29 cellular contexts compared by ENCODE assay signal in the genomic region with DNA sequence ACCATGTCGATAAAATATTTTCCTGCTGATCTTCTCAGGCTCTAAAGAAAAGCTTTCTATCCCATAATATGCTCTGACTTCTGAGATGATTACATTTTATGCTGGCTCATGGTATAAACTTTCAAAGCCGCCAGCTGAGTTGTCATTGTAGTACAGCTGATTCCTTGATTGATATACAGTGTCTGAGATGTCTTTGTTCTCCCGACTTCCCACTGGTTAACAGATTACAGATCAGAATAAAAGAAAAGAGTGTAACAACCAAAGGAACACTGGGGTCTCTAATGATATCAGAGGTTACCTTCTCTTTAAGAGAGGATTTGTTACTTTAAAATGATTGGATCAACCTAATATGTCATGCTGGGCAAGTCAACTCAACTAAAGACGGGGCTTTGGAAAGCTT.
"Had no signal": no experiment of that assay in that cellular context is flagged by ENCODE, and none has a peak within 500 bp of the region (broad histone marks: within the 10 kb centered on the region; RNA-seq: fewer than 3 reads in every experiment).

No MANE protein-coding gene starts in this region.

- DNase-seq: activated CD4-positive, alpha-beta T cell treated with anti-CD3 and anti-CD28 coated beads for 1 hour; activated CD4-positive, alpha-beta T cell treated with anti-CD3 and anti-CD28 coated beads for 48 hours; activated CD4-positive, CD25-positive, alpha-beta regulatory T cell; activated CD8-positive, alpha-beta T cell treated with anti-CD3 and anti-CD28 coated beads for 36 hours; activated gamma-delta T cell; activated naive CD4-positive, alpha-beta T cell treated with anti-CD3 and anti-CD28 coated beads for 36 hours; activated T-cell treated with anti-CD3 and anti-CD28 coated beads, Interleukin-2, amount 50 U/mL, for 1 hour; activated T-cell treated with anti-CD3 and anti-CD28 coated beads, Interleukin-2, amount 50 U/mL, for 72 hours; anterior cingulate cortex; caudate nucleus; cerebellar nuclear complex; Kasumi-1; KG1; MG63; NCI-H1048; NCI-H1105 treated with DMSO at 0.1 percent for 48 hours; NCI-H1436; NCI-H1694 treated with DMSO at 0.1 percent for 48 hours; NCI-H2029; NCI-H446; NCI-H510A treated with DMSO at 0.1 percent for 48 hours; NCI-H526 treated with DMSO at 0.1 percent for 48 hours; PC-9; SW 1271; T-helper 1 cell; T-helper 2 cell; T-helper 9 cell had no signal

- H2AFZ ChIP-seq: PC-9 had no signal

- H3K4me2 ChIP-seq: PC-9 had no signal

- H3K9me3 ChIP-seq: MG63 had no signal

- H3K27ac ChIP-seq: PC-9, RWPE1, VCaP had no signal

- H3K36me3 ChIP-seq: MG63 had no signal

- H3K27me3 ChIP-seq: MG63 had no signal

- H3K4me3 ChIP-seq: MG63, PC-9 had no signal
